Comparison of ENCODE assay signal across 1 cellular context in the genomic region with DNA sequence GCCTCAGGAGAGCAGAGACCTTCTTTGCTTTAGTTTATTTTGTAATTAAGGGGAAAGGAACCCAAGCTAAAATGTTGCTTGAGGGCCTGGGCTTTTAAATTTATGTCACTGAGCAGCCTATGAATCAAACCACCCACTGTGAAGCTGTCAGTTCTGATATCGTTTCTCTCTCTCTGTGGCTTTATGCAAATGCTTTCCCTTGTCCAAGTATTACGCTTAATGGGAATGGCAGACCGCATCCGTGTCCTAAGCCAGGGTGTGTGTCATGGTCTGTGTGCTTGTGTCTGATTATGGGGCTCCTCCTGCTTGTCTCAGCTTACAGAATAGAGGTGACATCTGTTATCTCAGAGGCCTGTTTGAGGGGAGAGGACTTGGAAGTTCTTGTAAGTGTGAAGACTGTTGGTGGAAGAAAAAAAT.
TF ChIP-seq lines count a peak whose summit lies in the region.

No MANE protein-coding gene starts in this region.

TF ChIP-seq in K562, 482 proteins besides CTCF, POLR2A, EP300 and RAD21 (continued from another document and continues in another):
- TF ChIP-seq, protein P1, sequence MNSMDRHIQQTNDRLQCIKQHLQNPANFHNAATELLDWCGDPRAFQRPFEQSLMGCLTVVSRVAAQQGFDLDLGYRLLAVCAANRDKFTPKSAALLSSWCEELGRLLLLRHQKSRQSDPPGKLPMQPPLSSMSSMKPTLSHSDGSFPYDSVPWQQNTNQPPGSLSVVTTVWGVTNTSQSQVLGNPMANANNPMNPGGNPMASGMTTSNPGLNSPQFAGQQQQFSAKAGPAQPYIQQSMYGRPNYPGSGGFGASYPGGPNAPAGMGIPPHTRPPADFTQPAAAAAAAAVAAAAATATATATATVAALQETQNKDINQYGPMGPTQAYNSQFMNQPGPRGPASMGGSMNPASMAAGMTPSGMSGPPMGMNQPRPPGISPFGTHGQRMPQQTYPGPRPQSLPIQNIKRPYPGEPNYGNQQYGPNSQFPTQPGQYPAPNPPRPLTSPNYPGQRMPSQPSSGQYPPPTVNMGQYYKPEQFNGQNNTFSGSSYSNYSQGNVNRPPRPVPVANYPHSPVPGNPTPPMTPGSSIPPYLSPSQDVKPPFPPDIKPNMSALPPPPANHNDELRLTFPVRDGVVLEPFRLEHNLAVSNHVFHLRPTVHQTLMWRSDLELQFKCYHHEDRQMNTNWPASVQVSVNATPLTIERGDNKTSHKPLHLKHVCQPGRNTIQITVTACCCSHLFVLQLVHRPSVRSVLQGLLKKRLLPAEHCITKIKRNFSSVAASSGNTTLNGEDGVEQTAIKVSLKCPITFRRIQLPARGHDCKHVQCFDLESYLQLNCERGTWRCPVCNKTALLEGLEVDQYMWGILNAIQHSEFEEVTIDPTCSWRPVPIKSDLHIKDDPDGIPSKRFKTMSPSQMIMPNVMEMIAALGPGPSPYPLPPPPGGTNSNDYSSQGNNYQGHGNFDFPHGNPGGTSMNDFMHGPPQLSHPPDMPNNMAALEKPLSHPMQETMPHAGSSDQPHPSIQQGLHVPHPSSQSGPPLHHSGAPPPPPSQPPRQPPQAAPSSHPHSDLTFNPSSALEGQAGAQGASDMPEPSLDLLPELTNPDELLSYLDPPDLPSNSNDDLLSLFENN (IDR thresholded peaks at IDR 0.05; ENCODE audit: low read depth in 2 of 2, low read length in 2 of 2), result peak in 1 of 2 experiments; percentile 84; a peak in 2 of 4 replicates
- TF ChIP-seq MYC (IDR thresholded peaks at IDR 0.05; ENCODE audit: low read depth, low read length) (0 out of 2 replicates have a peak, but pooled peaks have one; percentile 33), MYC (CRISPR knock-in tag; IDR thresholded peaks at IDR 0.05; ENCODE audit: borderline replicate concordance, low read depth) (no peak), SAFB2 (IDR thresholded peaks at IDR 0.05; ENCODE audit: borderline replicate concordance, low read depth, low read length, severe bottlenecking) (no peak), FIP1L1 (IDR thresholded peaks at IDR 0.05; ENCODE audit: low read depth, low read length, poor library complexity, severe bottlenecking) (no peak), CXXC5 (CRISPR knock-in tag; IDR thresholded peaks at IDR 0.05) (peak; percentile 67), SMAD1 (IDR thresholded peaks at IDR 0.05; ENCODE audit: low read depth, low read length, partially characterized antibody) (no peak), CTBP1 (IDR thresholded peaks at IDR 0.05; ENCODE audit: borderline replicate concordance) (0 out of 2 replicates have a peak, but pooled peaks have one; percentile 35), ZNF354B (CRISPR knock-in tag; IDR thresholded peaks at IDR 0.05) (no peak), ZNF12 (CRISPR knock-in tag; IDR thresholded peaks at IDR 0.05) (no peak), RAD51 (IDR thresholded peaks at IDR 0.05; ENCODE audit: borderline replicate concordance, low read depth) (no peak), SRSF9 (IDR thresholded peaks at IDR 0.05; ENCODE audit: borderline replicate concordance, low read depth, low read length) (no peak), ZNF668 (CRISPR knock-in tag; IDR thresholded peaks at IDR 0.05) (no peak), TSC22D4 (tag; IDR thresholded peaks at IDR 0.05) (no peak), ZNF217 (CRISPR knock-in tag; IDR thresholded peaks at IDR 0.05) (no peak), SNIP1 (IDR thresholded peaks at IDR 0.05; ENCODE audit: low read depth) (no peak), HNRNPUL1 (IDR thresholded peaks at IDR 0.05; ENCODE audit: low read length) (no peak), NR3C1 (CRISPR knock-in tag; IDR thresholded peaks at IDR 0.05) (no peak), SRSF3 (IDR thresholded peaks at IDR 0.05; ENCODE audit: insufficient read depth, low read length) (no peak), RNF2 (IDR thresholded peaks at IDR 0.05) (no peak), POLR2AphosphoS5 (IDR thresholded peaks at IDR 0.05; ENCODE audit: control insufficient read depth, insufficient read depth, low read depth, low read length) (peak; percentile 91), ESRRB (CRISPR knock-in tag; IDR thresholded peaks at IDR 0.05; ENCODE audit: borderline replicate concordance) (no peak), SMARCA4 (IDR thresholded peaks at IDR 0.05) (peak; percentile 94), ZFP30 (CRISPR knock-in tag; IDR thresholded peaks at IDR 0.05; ENCODE audit: borderline replicate concordance) (no peak), ZNF184 (CRISPR knock-in tag; IDR thresholded peaks at IDR 0.05) (no peak), MYBL2 (IDR thresholded peaks at IDR 0.05; ENCODE audit: low read depth) (no peak), MYBL2 (CRISPR knock-in tag; IDR thresholded peaks at IDR 0.05; ENCODE audit: borderline replicate concordance) (no peak), RBM14 (IDR thresholded peaks at IDR 0.05; ENCODE audit: borderline replicate concordance, insufficient read depth, low read depth, low read length) (no peak), TEAD1 (CRISPR knock-in tag; IDR thresholded peaks at IDR 0.05) (no peak), PHB2 (IDR thresholded peaks at IDR 0.05; ENCODE audit: low read depth) (peak; percentile 66; the same call in 1 of the 2 replicates), MTA2 (IDR thresholded peaks at IDR 0.05; ENCODE audit: low read depth) (peak; percentile 82)
- TF ChIP-seq, protein P2, sequence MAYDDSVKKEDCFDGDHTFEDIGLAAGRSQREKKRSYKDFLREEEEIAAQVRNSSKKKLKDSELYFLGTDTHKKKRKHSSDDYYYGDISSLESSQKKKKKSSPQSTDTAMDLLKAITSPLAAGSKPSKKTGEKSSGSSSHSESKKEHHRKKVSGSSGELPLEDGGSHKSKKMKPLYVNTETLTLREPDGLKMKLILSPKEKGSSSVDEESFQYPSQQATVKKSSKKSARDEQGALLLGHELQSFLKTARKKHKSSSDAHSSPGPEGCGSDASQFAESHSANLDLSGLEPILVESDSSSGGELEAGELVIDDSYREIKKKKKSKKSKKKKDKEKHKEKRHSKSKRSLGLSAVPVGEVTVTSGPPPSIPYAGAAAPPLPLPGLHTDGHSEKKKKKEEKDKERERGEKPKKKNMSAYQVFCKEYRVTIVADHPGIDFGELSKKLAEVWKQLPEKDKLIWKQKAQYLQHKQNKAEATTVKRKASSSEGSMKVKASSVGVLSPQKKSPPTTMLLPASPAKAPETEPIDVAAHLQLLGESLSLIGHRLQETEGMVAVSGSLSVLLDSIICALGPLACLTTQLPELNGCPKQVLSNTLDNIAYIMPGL (CRISPR knock-in tag; IDR thresholded peaks at IDR 0.05), result no peak
- TF ChIP-seq, protein P3, sequence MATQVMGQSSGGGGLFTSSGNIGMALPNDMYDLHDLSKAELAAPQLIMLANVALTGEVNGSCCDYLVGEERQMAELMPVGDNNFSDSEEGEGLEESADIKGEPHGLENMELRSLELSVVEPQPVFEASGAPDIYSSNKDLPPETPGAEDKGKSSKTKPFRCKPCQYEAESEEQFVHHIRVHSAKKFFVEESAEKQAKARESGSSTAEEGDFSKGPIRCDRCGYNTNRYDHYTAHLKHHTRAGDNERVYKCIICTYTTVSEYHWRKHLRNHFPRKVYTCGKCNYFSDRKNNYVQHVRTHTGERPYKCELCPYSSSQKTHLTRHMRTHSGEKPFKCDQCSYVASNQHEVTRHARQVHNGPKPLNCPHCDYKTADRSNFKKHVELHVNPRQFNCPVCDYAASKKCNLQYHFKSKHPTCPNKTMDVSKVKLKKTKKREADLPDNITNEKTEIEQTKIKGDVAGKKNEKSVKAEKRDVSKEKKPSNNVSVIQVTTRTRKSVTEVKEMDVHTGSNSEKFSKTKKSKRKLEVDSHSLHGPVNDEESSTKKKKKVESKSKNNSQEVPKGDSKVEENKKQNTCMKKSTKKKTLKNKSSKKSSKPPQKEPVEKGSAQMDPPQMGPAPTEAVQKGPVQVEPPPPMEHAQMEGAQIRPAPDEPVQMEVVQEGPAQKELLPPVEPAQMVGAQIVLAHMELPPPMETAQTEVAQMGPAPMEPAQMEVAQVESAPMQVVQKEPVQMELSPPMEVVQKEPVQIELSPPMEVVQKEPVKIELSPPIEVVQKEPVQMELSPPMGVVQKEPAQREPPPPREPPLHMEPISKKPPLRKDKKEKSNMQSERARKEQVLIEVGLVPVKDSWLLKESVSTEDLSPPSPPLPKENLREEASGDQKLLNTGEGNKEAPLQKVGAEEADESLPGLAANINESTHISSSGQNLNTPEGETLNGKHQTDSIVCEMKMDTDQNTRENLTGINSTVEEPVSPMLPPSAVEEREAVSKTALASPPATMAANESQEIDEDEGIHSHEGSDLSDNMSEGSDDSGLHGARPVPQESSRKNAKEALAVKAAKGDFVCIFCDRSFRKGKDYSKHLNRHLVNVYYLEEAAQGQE (CRISPR knock-in tag; IDR thresholded peaks at IDR 0.05; ENCODE audit: low read depth), result no peak
- TF ChIP-seq, protein P4, sequence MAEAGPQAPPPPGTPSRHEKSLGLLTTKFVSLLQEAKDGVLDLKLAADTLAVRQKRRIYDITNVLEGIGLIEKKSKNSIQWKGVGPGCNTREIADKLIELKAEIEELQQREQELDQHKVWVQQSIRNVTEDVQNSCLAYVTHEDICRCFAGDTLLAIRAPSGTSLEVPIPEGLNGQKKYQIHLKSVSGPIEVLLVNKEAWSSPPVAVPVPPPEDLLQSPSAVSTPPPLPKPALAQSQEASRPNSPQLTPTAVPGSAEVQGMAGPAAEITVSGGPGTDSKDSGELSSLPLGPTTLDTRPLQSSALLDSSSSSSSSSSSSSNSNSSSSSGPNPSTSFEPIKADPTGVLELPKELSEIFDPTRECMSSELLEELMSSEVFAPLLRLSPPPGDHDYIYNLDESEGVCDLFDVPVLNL (CRISPR knock-in tag; IDR thresholded peaks at IDR 0.05; ENCODE audit: low read depth), result no peak
- TF ChIP-seq, protein P5, sequence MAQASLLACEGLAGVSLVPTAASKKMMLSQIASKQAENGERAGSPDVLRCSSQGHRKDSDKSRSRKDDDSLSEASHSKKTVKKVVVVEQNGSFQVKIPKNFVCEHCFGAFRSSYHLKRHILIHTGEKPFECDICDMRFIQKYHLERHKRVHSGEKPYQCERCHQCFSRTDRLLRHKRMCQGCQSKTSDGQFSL (CRISPR knock-in tag; IDR thresholded peaks at IDR 0.05), result no peak
- TF ChIP-seq, protein P5 (tag; IDR thresholded peaks at IDR 0.05), result no peak
- TF ChIP-seq, protein P6, sequence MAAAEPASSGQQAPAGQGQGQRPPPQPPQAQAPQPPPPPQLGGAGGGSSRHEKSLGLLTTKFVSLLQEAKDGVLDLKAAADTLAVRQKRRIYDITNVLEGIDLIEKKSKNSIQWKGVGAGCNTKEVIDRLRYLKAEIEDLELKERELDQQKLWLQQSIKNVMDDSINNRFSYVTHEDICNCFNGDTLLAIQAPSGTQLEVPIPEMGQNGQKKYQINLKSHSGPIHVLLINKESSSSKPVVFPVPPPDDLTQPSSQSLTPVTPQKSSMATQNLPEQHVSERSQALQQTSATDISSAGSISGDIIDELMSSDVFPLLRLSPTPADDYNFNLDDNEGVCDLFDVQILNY (CRISPR knock-in tag; IDR thresholded peaks at IDR 0.05), result no peak
- TF ChIP-seq, protein P7, sequence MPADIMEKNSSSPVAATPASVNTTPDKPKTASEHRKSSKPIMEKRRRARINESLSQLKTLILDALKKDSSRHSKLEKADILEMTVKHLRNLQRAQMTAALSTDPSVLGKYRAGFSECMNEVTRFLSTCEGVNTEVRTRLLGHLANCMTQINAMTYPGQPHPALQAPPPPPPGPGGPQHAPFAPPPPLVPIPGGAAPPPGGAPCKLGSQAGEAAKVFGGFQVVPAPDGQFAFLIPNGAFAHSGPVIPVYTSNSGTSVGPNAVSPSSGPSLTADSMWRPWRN (IDR thresholded peaks at IDR 0.05; ENCODE audit: low read depth), result peak; percentile 86
- TF ChIP-seq, protein P8, sequence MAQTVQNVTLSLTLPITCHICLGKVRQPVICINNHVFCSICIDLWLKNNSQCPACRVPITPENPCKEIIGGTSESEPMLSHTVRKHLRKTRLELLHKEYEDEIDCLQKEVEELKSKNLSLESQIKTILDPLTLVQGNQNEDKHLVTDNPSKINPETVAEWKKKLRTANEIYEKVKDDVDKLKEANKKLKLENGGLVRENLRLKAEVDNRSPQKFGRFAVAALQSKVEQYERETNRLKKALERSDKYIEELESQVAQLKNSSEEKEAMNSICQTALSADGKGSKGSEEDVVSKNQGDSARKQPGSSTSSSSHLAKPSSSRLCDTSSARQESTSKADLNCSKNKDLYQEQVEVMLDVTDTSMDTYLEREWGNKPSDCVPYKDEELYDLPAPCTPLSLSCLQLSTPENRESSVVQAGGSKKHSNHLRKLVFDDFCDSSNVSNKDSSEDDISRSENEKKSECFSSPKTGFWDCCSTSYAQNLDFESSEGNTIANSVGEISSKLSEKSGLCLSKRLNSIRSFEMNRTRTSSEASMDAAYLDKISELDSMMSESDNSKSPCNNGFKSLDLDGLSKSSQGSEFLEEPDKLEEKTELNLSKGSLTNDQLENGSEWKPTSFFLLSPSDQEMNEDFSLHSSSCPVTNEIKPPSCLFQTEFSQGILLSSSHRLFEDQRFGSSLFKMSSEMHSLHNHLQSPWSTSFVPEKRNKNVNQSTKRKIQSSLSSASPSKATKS (CRISPR knock-in tag; IDR thresholded peaks at IDR 0.05), result no peak
- TF ChIP-seq, protein P9, sequence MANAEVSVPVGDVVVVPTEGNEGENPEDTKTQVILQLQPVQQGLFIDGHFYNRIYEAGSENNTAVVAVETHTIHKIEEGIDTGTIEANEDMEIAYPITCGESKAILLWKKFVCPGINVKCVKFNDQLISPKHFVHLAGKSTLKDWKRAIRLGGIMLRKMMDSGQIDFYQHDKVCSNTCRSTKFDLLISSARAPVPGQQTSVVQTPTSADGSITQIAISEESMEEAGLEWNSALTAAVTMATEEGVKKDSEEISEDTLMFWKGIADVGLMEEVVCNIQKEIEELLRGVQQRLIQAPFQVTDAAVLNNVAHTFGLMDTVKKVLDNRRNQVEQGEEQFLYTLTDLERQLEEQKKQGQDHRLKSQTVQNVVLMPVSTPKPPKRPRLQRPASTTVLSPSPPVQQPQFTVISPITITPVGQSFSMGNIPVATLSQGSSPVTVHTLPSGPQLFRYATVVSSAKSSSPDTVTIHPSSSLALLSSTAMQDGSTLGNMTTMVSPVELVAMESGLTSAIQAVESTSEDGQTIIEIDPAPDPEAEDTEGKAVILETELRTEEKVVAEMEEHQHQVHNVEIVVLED (CRISPR knock-in tag; IDR thresholded peaks at IDR 0.05), result no peak
- TF ChIP-seq, protein P10, sequence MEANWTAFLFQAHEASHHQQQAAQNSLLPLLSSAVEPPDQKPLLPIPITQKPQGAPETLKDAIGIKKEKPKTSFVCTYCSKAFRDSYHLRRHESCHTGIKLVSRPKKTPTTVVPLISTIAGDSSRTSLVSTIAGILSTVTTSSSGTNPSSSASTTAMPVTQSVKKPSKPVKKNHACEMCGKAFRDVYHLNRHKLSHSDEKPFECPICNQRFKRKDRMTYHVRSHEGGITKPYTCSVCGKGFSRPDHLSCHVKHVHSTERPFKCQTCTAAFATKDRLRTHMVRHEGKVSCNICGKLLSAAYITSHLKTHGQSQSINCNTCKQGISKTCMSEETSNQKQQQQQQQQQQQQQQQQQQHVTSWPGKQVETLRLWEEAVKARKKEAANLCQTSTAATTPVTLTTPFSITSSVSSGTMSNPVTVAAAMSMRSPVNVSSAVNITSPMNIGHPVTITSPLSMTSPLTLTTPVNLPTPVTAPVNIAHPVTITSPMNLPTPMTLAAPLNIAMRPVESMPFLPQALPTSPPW (CRISPR knock-in tag; IDR thresholded peaks at IDR 0.05), result peak; percentile 34; the same call in 1 of the 2 replicates
- TF ChIP-seq, protein P11, sequence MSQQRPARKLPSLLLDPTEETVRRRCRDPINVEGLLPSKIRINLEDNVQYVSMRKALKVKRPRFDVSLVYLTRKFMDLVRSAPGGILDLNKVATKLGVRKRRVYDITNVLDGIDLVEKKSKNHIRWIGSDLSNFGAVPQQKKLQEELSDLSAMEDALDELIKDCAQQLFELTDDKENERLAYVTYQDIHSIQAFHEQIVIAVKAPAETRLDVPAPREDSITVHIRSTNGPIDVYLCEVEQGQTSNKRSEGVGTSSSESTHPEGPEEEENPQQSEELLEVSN (IDR thresholded peaks at IDR 0.05; ENCODE audit: borderline replicate concordance in 1 of 2, extremely low read depth in 1 of 2, insufficient read depth in 1 of 2, insufficient read length in 1 of 2, low read depth in 1 of 2, low read length in 1 of 2, poor library complexity in 1 of 2, severe bottlenecking in 1 of 2), result no peak
